ENCODE assay signal across 12 cellular contexts in genomic region chrX:105975382-105975781, GRCh38.
DNase-seq lines count a peak whose midpoint lies in the region; ATAC-seq, FAIRE-seq and TF ChIP-seq lines count a peak whose summit lies in the region.
"Had no signal": no experiment of that assay in that cellular context is flagged by ENCODE, and none has a peak within 500 bp of the region (broad histone marks: within the 10 kb centered on the region; RNA-seq: fewer than 3 reads in every experiment).

No MANE protein-coding gene starts in this region.

- no peaks in the 10 kb centered on the region for H3K36me3 ChIP-seq in bronchial epithelial cell (ENCODE audit: control insufficient read depth, insufficient read depth, low read length)

- TF ChIP-seq CTCF in LNCaP clone FGC (IDR thresholded peaks at IDR 0.05; ENCODE audit: control insufficient read depth, extremely low read depth, insufficient read depth) (peak; percentile 58), bronchial epithelial cell (IDR thresholded peaks at IDR 0.05; ENCODE audit: insufficient read depth, low read length, severe bottlenecking) (peak; percentile 8)

- no peak for ATAC-seq in HG02642 (IDR thresholded peaks at IDR 0.05; ENCODE audit: poor library complexity, unreplicated experiment)
- ATAC-seq: activated naive CD8-positive, alpha-beta T cell treated with anti-CD3 and anti-CD28 coated beads, Interleukin-2, amount 50 U/mL, for 24 hours; stimulated activated memory B cell treated with anti-CD40 and anti-IgM and Interleukin-4, amounts not matched to agents 10 μg/mL and 1 μg/mL and 100 μg/mL, for 72 hours; T-cell had no signal

- FAIRE-seq in bronchial epithelial cell (lab: Jason Lieb, UNC) = no peak

- no peaks in the 10 kb centered on the region for H3K27me3 ChIP-seq in bronchial epithelial cell (ENCODE audit: control insufficient read depth, insufficient read depth, low read length)

- H3K4me3 ChIP-seq in LNCaP clone FGC (ENCODE audit: low read depth, low read length) = no peak overlapping the region
- H3K4me3 ChIP-seq in bronchial epithelial cell (ENCODE audit: low read depth, low read length) = no peak overlapping the region

- peak; percentile 39 for DNase-seq in Ammon's horn (ENCODE audit: low spot score)
- peak; percentile 10 for DNase-seq in LNCaP clone FGC (ENCODE audit: low read depth)
- DNase-seq in bronchial epithelial cell (ENCODE audit: low read depth) = peak; percentile 16
- DNase-seq in lung microvascular endothelial cell (ENCODE audit: low read depth in 2 of 2) = peak; percentile 1 to 2
- no peak for DNase-seq in SW 1271 (lab: John Stamatoyannopoulos, UW)
- DNase-seq in activated CD4-positive, alpha-beta T cell treated with anti-CD3 and anti-CD28 coated beads, Interleukin-2, amount 50 U/mL, for 48 hours = no peak
- no peak for DNase-seq in effector CD8-positive, alpha-beta T cell (lab: John Stamatoyannopoulos, UW)
- DNase-seq: activated naive CD8-positive, alpha-beta T cell treated with anti-CD3 and anti-CD28 coated beads, Interleukin-2, amount 50 U/mL, for 24 hours; C1 segment of cervical spinal cord; T-cell had no signal

Comparison
In these comparisons a context has a peak if more than half of its experiments do, and no peak if none do; other contexts are left out.
1. DNase-seq: peak in Ammon's horn (single experiment), LNCaP clone FGC (single experiment), bronchial epithelial cell (single experiment) and lung microvascular endothelial cell (2 of 2); none in SW 1271 (0 of 2), activated CD4-positive, alpha-beta T cell treated with anti-CD3 and anti-CD28 coated beads, Interleukin-2, amount 50 U/mL, for 48 hours (0 of 2) and effector CD8-positive, alpha-beta T cell (single experiment).